ENCODE assay signal across 28 cellular contexts in the genomic region with DNA sequence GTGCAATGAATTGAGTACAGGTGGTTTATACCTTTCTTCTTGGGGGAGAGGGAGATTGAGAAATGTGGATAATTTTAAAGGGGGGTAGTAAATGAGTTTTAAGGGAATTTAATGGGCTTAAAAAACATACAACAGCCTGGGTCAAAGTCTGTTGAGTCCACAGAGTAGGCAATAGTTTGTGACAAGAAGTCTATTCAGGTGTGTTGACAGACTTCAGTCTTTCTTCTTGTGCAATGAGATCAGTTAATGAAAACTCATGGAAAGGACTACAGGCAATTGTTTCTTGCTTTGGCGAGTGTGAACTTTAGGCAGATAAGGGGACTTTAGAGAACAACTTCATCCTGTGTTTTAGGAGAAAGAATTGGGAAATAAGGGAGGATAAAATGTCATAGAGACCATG.
"Had no signal": no experiment of that assay in that cellular context is flagged by ENCODE, and none has a peak within 500 bp of the region (broad histone marks: within the 10 kb centered on the region; RNA-seq: fewer than 3 reads in every experiment).

No MANE protein-coding gene starts in this region.

- H3K9me3 ChIP-seq: colonic mucosa, esophagus squamous epithelium, gastrocnemius medialis, gastroesophageal sphincter, heart left ventricle had no signal

- ATAC-seq: effector memory CD8-positive, alpha-beta T cell; esophagus mucosa; foreskin keratinocyte; gastrocnemius medialis; gastroesophageal sphincter; heart left ventricle; heart right ventricle had no signal

- DNase-seq: colonic mucosa; cortex of kidney; dermis blood vessel endothelial cell; dorsolateral prefrontal cortex; effector CD4-positive, alpha-beta T cell; effector CD8-positive, alpha-beta T cell; effector memory CD4-positive, alpha-beta T cell; effector memory CD8-positive, alpha-beta T cell; endodermal cell; erythroblast; esophagus squamous epithelium; foreskin fibroblast; foreskin keratinocyte; foreskin melanocyte; gastrocnemius medialis; glutamatergic neuron; head of caudate nucleus; heart left ventricle; heart right ventricle had no signal

- H3K4me1 ChIP-seq: colonic mucosa, esophagus muscularis mucosa, esophagus squamous epithelium, foreskin keratinocyte, gastrocnemius medialis, gastroesophageal sphincter, heart left ventricle, heart right ventricle had no signal

- FAIRE-seq: colon, endometrium, endothelial cell of umbilical vein, frontal cortex had no signal

- H3K36me3 ChIP-seq: colonic mucosa, esophagus muscularis mucosa, esophagus squamous epithelium, gastrocnemius medialis, gastroesophageal sphincter, heart left ventricle, heart right ventricle had no signal

- H3K4me3 ChIP-seq: colonic mucosa, coronary artery, dorsolateral prefrontal cortex, esophagus muscularis mucosa, esophagus squamous epithelium, gastrocnemius medialis, gastroesophageal sphincter, heart left ventricle, heart right ventricle had no signal

- H3K27ac ChIP-seq: colonic mucosa, coronary artery, dorsolateral prefrontal cortex, epithelial cell of prostate, esophagus muscularis mucosa, esophagus squamous epithelium, foreskin keratinocyte, gastrocnemius medialis, gastroesophageal sphincter, heart left ventricle, heart right ventricle had no signal

- H3K27me3 ChIP-seq: colonic mucosa, esophagus muscularis mucosa, esophagus squamous epithelium, foreskin keratinocyte, gastrocnemius medialis, gastroesophageal sphincter, heart left ventricle, heart right ventricle had no signal
